8 cellular contexts compared by ENCODE assay signal in genomic region chr22:19853879-19854777, GRCh38. TPM values are rescaled to one million over a fixed set of nuclear protein-coding genes. Genes with fewer than 3 reads are reported as not detected.
DNase-seq lines count a peak whose midpoint lies in the region; ATAC-seq and TF ChIP-seq lines count a peak whose summit lies in the region.

No MANE protein-coding gene starts in this region.

- peak overlapping the region; percentile 68 for H2BK120ac ChIP-seq in neuronal stem cell (ENCODE audit: low read depth, low read length)

- peak overlapping the region; percentile 61 for H4K91ac ChIP-seq in neuronal stem cell (ENCODE audit: low read depth, low read length, poor library complexity)

- no peak overlapping the region for H2BK12ac ChIP-seq in neuronal stem cell (ENCODE audit: low read length)

- H3K14ac ChIP-seq in neuronal stem cell (ENCODE audit: low read length), result peak overlapping the region; percentile 99

- no peak for TF ChIP-seq CTCF in GM10266 (IDR thresholded peaks at IDR 0.05; ENCODE audit: control insufficient read depth, insufficient read depth, low read depth, missing control alignments)
- no peak for TF ChIP-seq CTCF in WTC11 (IDR thresholded peaks at IDR 0.05)
- no peak for TF ChIP-seq CTCF in foreskin fibroblast (IDR thresholded peaks at IDR 0.05; ENCODE audit: low read depth, low read length)

- H2AFZ ChIP-seq in neuronal stem cell (ENCODE audit: low read length), result peak overlapping the region; percentile 94

- H3K79me1 ChIP-seq in neuronal stem cell (ENCODE audit: low read depth, low read length), result peaks cover 27% of the 10 kb centered on the region

- CTCF ChIA-PET in WTC11 (lab: Charles Lee), result interaction anchor here (0.9 to 1.5 kb wide), 4 partner anchors 13 to 124 kb away, joined by 3 to 10 read pairs (median 4); no protein-coding TSS in a partner anchor

- peak overlapping the region; percentile 100 for H3K23ac ChIP-seq in neuronal stem cell (ENCODE audit: low read depth, low read length, poor library complexity)

- peak overlapping the region; percentile 21 for H3K27ac Mint-ChIP-seq in WTC11

- H3K4me1 ChIP-seq in neuronal stem cell (ENCODE audit: control insufficient read depth in 2 of 2, insufficient read depth in 1 of 2, low read depth in 1 of 2, low read length in 2 of 2), result peaks cover 12 to 15% of the 10 kb centered on the region in 2 donors

- DNase-seq in GM10266 (ENCODE audit: extremely low spot score), result peak; percentile 40
- peak; percentile 22 for DNase-seq in WTC11 (ENCODE audit: low spot score)
- no peak for DNase-seq in foreskin fibroblast
- DNase-seq in neuronal stem cell (ENCODE audit: low spot score), result no peak
- DNase-seq in NK-92 treated with Interleukin-12 subunit alpha and Interleukin-12 subunit beta, amount 100 ng/mL, for 24 hours (lab: John Stamatoyannopoulos, UW), result no peak
- DNase-seq in NCI-H2107 treated with DMSO at 0.1 percent for 48 hours (lab: John Stamatoyannopoulos, UW; ENCODE audit: unreplicated experiment), result no peak

- H3K27me3 ChIP-seq in neuronal stem cell (ENCODE audit: control insufficient read depth in 3 of 3, insufficient read depth in 3 of 3, low read depth in 1 of 3, low read length in 3 of 3), result no peaks in the 10 kb centered on the region

- ATAC-seq in HG02840 (IDR thresholded peaks at IDR 0.05; ENCODE audit: low FRiP score, unreplicated experiment) (peak; percentile 1), WTC11 (no peak; the same call in 1 of the 2 replicates), HG02610 (IDR thresholded peaks at IDR 0.05; ENCODE audit: unreplicated experiment) (no peak)

- peak overlapping the region; percentile 58 for H3K4ac ChIP-seq in neuronal stem cell (ENCODE audit: low read length)

- POLR2A ChIA-PET in WTC11 (lab: Charles Lee), result interaction anchor here (0.6 to 1.5 kb wide), 4 partner anchors 10 to 123 kb away, joined by 3 to 4 read pairs (median 4); no protein-coding TSS in a partner anchor

- H3K4me1 Mint-ChIP-seq in WTC11, result peaks cover 37% of the 10 kb centered on the region

- H3K9me3 Mint-ChIP-seq in WTC11, result no peaks in the 10 kb centered on the region

- no peak overlapping the region for H4K8ac ChIP-seq in neuronal stem cell (ENCODE audit: low read depth, low read length)

- H2BK15ac ChIP-seq in neuronal stem cell (ENCODE audit: low read length), result peak overlapping the region; percentile 69

- H3K36me3 ChIP-seq in neuronal stem cell (replicated peaks in 1 of 2; ENCODE audit: control insufficient read depth in 2 of 2, insufficient read depth in 2 of 2, low read length in 2 of 2), result peaks cover 27 to 37% of the 10 kb centered on the region in 2 donors

- peak overlapping the region; percentile 91 for H2BK5ac ChIP-seq in neuronal stem cell (ENCODE audit: low read length)

- H3K18ac ChIP-seq in neuronal stem cell (ENCODE audit: low read length), result peak overlapping the region; percentile 98

- peak overlapping the region; percentile 72 for H3K4me2 ChIP-seq in neuronal stem cell (ENCODE audit: insufficient read depth, low read length, poor library complexity, severe bottlenecking)

- no peaks in the 10 kb centered on the region for H3K27me3 Mint-ChIP-seq in WTC11 (ENCODE audit: low read depth)

- H3K27ac ChIP-seq in neuronal stem cell (replicated peaks; ENCODE audit: low read length), result peak overlapping the region; percentile 65

- H3K4me3 ChIP-seq in foreskin fibroblast (ENCODE audit: low read depth in 1 of 2, low read length in 2 of 2) (peak overlapping the region; percentile 88 to 96), neuronal stem cell (ENCODE audit: low read length in 2 of 2) (peak overlapping the region; percentile 92 to 98)

- WGBS in neuronal stem cell (ENCODE audit: extremely low coverage in 2 of 2, insufficient read length in 2 of 2, insufficient replicate concordance in 1 of 2), 2 donors, result no CpG with 5 or more reads among the region's 49 CpGs

- H3K9me3 ChIP-seq in neuronal stem cell (replicated peaks in 1 of 2; ENCODE audit: control insufficient read depth in 2 of 2, insufficient read depth in 1 of 2, low read depth in 1 of 2, low read length in 2 of 2), result peaks cover 2 to 8% of the 10 kb centered on the region in 2 donors

- H3K4me3 Mint-ChIP-seq in WTC11, result peak overlapping the region; percentile 88

- H3K9ac ChIP-seq in neuronal stem cell (ENCODE audit: low read depth, low read length, poor library complexity), result peak overlapping the region; percentile 99

- H3K36me3 Mint-ChIP-seq in WTC11, result peaks cover 22% of the 10 kb centered on the region

- H2AK5ac ChIP-seq in neuronal stem cell (ENCODE audit: low read depth, low read length), result peak overlapping the region; percentile 95

TF ChIP-seq in WTC11, 78 proteins besides CTCF, POLR2A, EP300 and RAD21:
- TF ChIP-seq KAT7 (CRISPR knock-in tag; IDR thresholded peaks at IDR 0.05; ENCODE audit: borderline replicate concordance) (0 out of 2 replicates have a peak, but pooled peaks have one; percentile 56), HMGA2 (CRISPR knock-in tag; IDR thresholded peaks at IDR 0.05) (no peak), JUN (CRISPR knock-in tag; IDR thresholded peaks at IDR 0.05) (peak; percentile 33; the same call in 1 of the 2 replicates)
TF ChIP-seq in WTC11: peak in this region for 2.

RNA-seq across cellular contexts. Expression of gene GNB1L, which starts 0.5 kb away (rescaled TPM):
- total RNA-seq in WTC11 (2021), result 18.0 to 21.7 TPM (median 19.4 TPM) in 3 replicates
- 7.9 TPM for polyA plus RNA-seq in neuronal stem cell (2013, experiment 1 of 2)
- polyA plus RNA-seq in neuronal stem cell (2013, experiment 2 of 2), result 8.3 TPM

RNA-seq across cellular contexts. Expression of gene RTL10, which starts 0.5 kb away (rescaled TPM):
- 19.2 to 21.5 TPM (median 20.6 TPM) in 3 replicates for total RNA-seq in WTC11 (2021)
- 9.7 TPM for polyA plus RNA-seq in neuronal stem cell (2013, experiment 1 of 2)
- 10.2 TPM for polyA plus RNA-seq in neuronal stem cell (2013, experiment 2 of 2)

Comparison
In these comparisons a context has a peak if more than half of its experiments do, and no peak if none do; other contexts are left out.
1. DNase-seq: peak in GM10266 (single experiment) and WTC11 (single experiment); none in foreskin fibroblast (0 of 2), neuronal stem cell (single experiment), NK-92 treated with Interleukin-12 subunit alpha and Interleukin-12 subunit beta, amount 100 ng/mL, for 24 hours (single experiment) and NCI-H2107 treated with DMSO at 0.1 percent for 48 hours (single experiment).